Comparison of ENCODE assay signal across 8 cellular contexts in genomic region chr20:56393133-56393472, GRCh38. TPM values are rescaled to one million over a fixed set of nuclear protein-coding genes. Genes with fewer than 3 reads are reported as not detected.
DNase-seq lines count a peak whose midpoint lies in the region; ATAC-seq and TF ChIP-seq lines count a peak whose summit lies in the region.

No MANE protein-coding gene starts in this region.

- DNase-seq in SK-N-SH = peak; percentile 34
- no peak for DNase-seq in RWPE2 (ENCODE audit: low spot score)
- no peak for DNase-seq in glutamatergic neuron
- DNase-seq in substantia nigra (lab: John Stamatoyannopoulos, UW) = no peak
- DNase-seq in NCI-H1930 (lab: John Stamatoyannopoulos, UW) = no peak
- DNase-seq in OCI-M2 (lab: John Stamatoyannopoulos, UW; ENCODE audit: unreplicated experiment) = no peak

- H3K27me3 Mint-ChIP-seq in glutamatergic neuron (ENCODE audit: unreplicated experiment) = no peaks in the 10 kb centered on the region

- peak overlapping the region; percentile 87 for H3K4me2 ChIP-seq in SK-N-SH

- no peak overlapping the region for H3K4me3 Mint-ChIP-seq in glutamatergic neuron (ENCODE audit: unreplicated experiment)

- CTCF ChIA-PET in SK-N-SH (lab: Yijun Ruan, JAX) = interaction anchor here (0.7 to 1.2 kb wide), 2 partner anchors 9 to 28 kb away, joined by 3 to 4 read pairs; no protein-coding TSS in a partner anchor

- H3K4me3 ChIP-seq in SK-N-SH (ENCODE audit: low read depth in 2 of 2, low read length in 1 of 2) (peak overlapping the region; percentile 84 to 98), RWPE2 (ENCODE audit: severe bottlenecking) (peak overlapping the region; percentile 69)

- POLR2A ChIA-PET in SK-N-SH (lab: Yijun Ruan, JAX) = interaction anchor here (1.2 kb wide), 1 partner anchor 34 kb away, joined by 4 read pairs; the partner anchor contains the start of gene FAM210B

- no peak for TF ChIP-seq EP300 in SK-N-SH (IDR thresholded peaks at IDR 0.05; ENCODE audit: borderline replicate concordance in 1 of 2, low read depth in 1 of 2, low read length in 1 of 2)

- H2AFZ ChIP-seq in SK-N-SH (ENCODE audit: low read depth) = peak overlapping the region; percentile 76; the same call in 1 of the 2 replicates

- H3K9me2 ChIP-seq in SK-N-SH = no peaks in the 10 kb centered on the region

- no peak for TF ChIP-seq CTCF in SK-N-SH (IDR thresholded peaks at IDR 0.05)
- TF ChIP-seq CTCF in RWPE2 (IDR thresholded peaks at IDR 0.05; ENCODE audit: poor library complexity, severe bottlenecking) = no peak
- TF ChIP-seq CTCF in glutamatergic neuron (IDR thresholded peaks at IDR 0.05; ENCODE audit: partially characterized antibody, unreplicated experiment) = no peak

- ATAC-seq in SK-N-SH treated with all-trans-retinoic acid at 6 μM for 48 hours = no peak
- ATAC-seq in RWPE2 (ENCODE audit: low read depth) = no peak
- no peak for ATAC-seq in GM18511 (IDR thresholded peaks at IDR 0.05; ENCODE audit: unreplicated experiment)

- peaks cover 8% of the 10 kb centered on the region for H3F3A ChIP-seq in SK-N-SH (replicated peaks; ENCODE audit: insufficient read depth)

- H3K79me2 ChIP-seq in SK-N-SH (ENCODE audit: insufficient read depth) = peaks cover 72% of the 10 kb centered on the region

- peak overlapping the region; percentile 52 for H3K27ac Mint-ChIP-seq in glutamatergic neuron (ENCODE audit: unreplicated experiment)

- H3K36me3 ChIP-seq in SK-N-SH (replicated peaks in 1 of 2; ENCODE audit: control insufficient read depth in 1 of 2, insufficient read depth in 2 of 2, low read length in 1 of 2) (peaks cover 31 to 38% of the 10 kb centered on the region in 2 experiments), RWPE2 (ENCODE audit: low read depth) (peaks cover 73% of the 10 kb centered on the region)

- H3K27me3 ChIP-seq in SK-N-SH (ENCODE audit: insufficient read depth) = no peaks in the 10 kb centered on the region
- H3K27me3 ChIP-seq in RWPE2 (ENCODE audit: insufficient read depth, poor library complexity, severe bottlenecking) = no peaks in the 10 kb centered on the region

- no peaks in the 10 kb centered on the region for H3K9me3 Mint-ChIP-seq in glutamatergic neuron (ENCODE audit: unreplicated experiment)

- TF ChIP-seq RAD21 in SK-N-SH (IDR thresholded peaks at IDR 0.05; ENCODE audit: low read length) = no peak

- H3K4me1 ChIP-seq in SK-N-SH (ENCODE audit: control insufficient read depth in 1 of 2, insufficient read depth in 2 of 2, low read depth in 1 of 2, low read length in 1 of 2) (peaks cover 14 to 18% of the 10 kb centered on the region in 2 experiments; a peak in 2 of 4 replicates), RWPE2 (ENCODE audit: insufficient read depth, poor library complexity, severe bottlenecking) (peaks cover 13% of the 10 kb centered on the region)

- no peaks in the 10 kb centered on the region for H4K20me1 ChIP-seq in SK-N-SH (ENCODE audit: insufficient read depth)

- WGBS in SK-N-SH (ENCODE audit: low lambda C conversion rate) = 0% methylated on average over 6 of the region's 6 CpGs

- peak overlapping the region; percentile 86 for H3K9ac ChIP-seq in SK-N-SH

- H3K9me3 ChIP-seq in SK-N-SH (no peaks in the 10 kb centered on the region), RWPE2 (ENCODE audit: severe bottlenecking) (no peaks in the 10 kb centered on the region)

- H3K4me1 Mint-ChIP-seq in glutamatergic neuron (ENCODE audit: low read depth, unreplicated experiment) = peaks cover 15% of the 10 kb centered on the region

- H3K36me3 Mint-ChIP-seq in glutamatergic neuron (ENCODE audit: unreplicated experiment) = no peaks in the 10 kb centered on the region

- H3K27ac ChIP-seq in SK-N-SH (ENCODE audit: low read depth in 2 of 2, low read length in 1 of 2) (peak overlapping the region; percentile 84 to 96), RWPE2 (ENCODE audit: poor library complexity, severe bottlenecking) (peak overlapping the region; percentile 87), substantia nigra (ENCODE audit: low read depth, low read length, poor library complexity, severe bottlenecking) (peak overlapping the region; percentile 91)

TF ChIP-seq in SK-N-SH, 30 proteins besides CTCF, POLR2A, EP300 and RAD21 (continues in another document):
- TF ChIP-seq RCOR1 (IDR thresholded peaks at IDR 0.05; ENCODE audit: low read length) = no peak
- no peak for TF ChIP-seq JUND (IDR thresholded peaks at IDR 0.05)
- no peak for TF ChIP-seq TAF1 (IDR thresholded peaks at IDR 0.05; ENCODE audit: borderline replicate concordance, low read depth, low read length)
- TF ChIP-seq ELF1 (IDR thresholded peaks at IDR 0.05) = no peak
- no peak for TF ChIP-seq TCF12 (IDR thresholded peaks at IDR 0.05)
- TF ChIP-seq MEF2A (IDR thresholded peaks at IDR 0.05; ENCODE audit: borderline replicate concordance, low read depth) = no peak
- no peak for TF ChIP-seq PBX3 (IDR thresholded peaks at IDR 0.05)
- no peak for TF ChIP-seq FOSL2 (IDR thresholded peaks at IDR 0.05; ENCODE audit: borderline replicate concordance, low read depth)
- TF ChIP-seq NRF1 (IDR thresholded peaks at IDR 0.05; ENCODE audit: low read depth, low read length) = no peak
- TF ChIP-seq NFIC (IDR thresholded peaks at IDR 0.05; ENCODE audit: borderline replicate concordance) = no peak
- no peak for TF ChIP-seq IRF3 (IDR thresholded peaks at IDR 0.05; ENCODE audit: low read depth, low read length)

TF ChIP-seq in SK-N-SH treated with all-trans-retinoic acid at 6 μM for 48 hours, 23 proteins besides CTCF, POLR2A, EP300 and RAD21 (continues in another document):
- TF ChIP-seq ZC3H10 (CRISPR knock-in tag; IDR thresholded peaks at IDR 0.05) (no peak), OSR1 (CRISPR knock-in tag; IDR thresholded peaks at IDR 0.05) (no peak), POU6F1 (CRISPR knock-in tag; IDR thresholded peaks at IDR 0.05; ENCODE audit: borderline replicate concordance, low read depth) (no peak), CREB5 (CRISPR knock-in tag; IDR thresholded peaks at IDR 0.05; ENCODE audit: low read depth) (no peak), ZNF565 (CRISPR knock-in tag; conservative IDR thresholded peaks at IDR 0.05; ENCODE audit: low read depth) (no peak), TOX (CRISPR knock-in tag; IDR thresholded peaks at IDR 0.05; ENCODE audit: borderline replicate concordance) (no peak), ISL1 (CRISPR knock-in tag; IDR thresholded peaks at IDR 0.05) (no peak), ZNF8 (CRISPR knock-in tag; IDR thresholded peaks at IDR 0.05) (no peak)

RNA-seq across cellular contexts. Expression of gene CSTF1, which starts 0.7 kb away (rescaled TPM):
- polyA plus RNA-seq in SK-N-SH (2012; rRNA removed) = 23.4 and 31.2 TPM in 2 replicates
- 23.7 and 25.3 TPM in 2 replicates for polyA plus RNA-seq in SK-N-SH (2012; cell fraction: cytosol; rRNA removed)
- 27.4 and 32.0 TPM in 2 replicates for polyA plus RNA-seq in SK-N-SH (2012; cell fraction: nucleus; rRNA removed)
- total RNA-seq in glutamatergic neuron (ENCODE audit: unreplicated experiment) = 25.6 TPM

RNA-seq across cellular contexts. Expression of gene AURKA, which starts 1.1 kb away (rescaled TPM):
- polyA plus RNA-seq in SK-N-SH (2012; rRNA removed) = 24.6 and 27.6 TPM in 2 replicates
- polyA plus RNA-seq in SK-N-SH (2012; cell fraction: cytosol; rRNA removed) = 27.6 and 29.6 TPM in 2 replicates
- 11.1 and 15.1 TPM in 2 replicates for polyA plus RNA-seq in SK-N-SH (2012; cell fraction: nucleus; rRNA removed)
- total RNA-seq in glutamatergic neuron (ENCODE audit: unreplicated experiment) = 12.4 TPM

RNA-seq across cellular contexts. Expression of gene CASS4, which starts 19.0 kb away (rescaled TPM):
- 0.02 TPM in 1 of 2 replicates, not detected in the other for polyA plus RNA-seq in SK-N-SH (2012; rRNA removed)
- polyA plus RNA-seq in SK-N-SH (2012; cell fraction: cytosol; rRNA removed) = 0.03 TPM in 1 of 2 replicates, not detected in the other
- 0.02 and 0.06 TPM in 2 replicates for polyA plus RNA-seq in SK-N-SH (2012; cell fraction: nucleus; rRNA removed)
- not detected for total RNA-seq in glutamatergic neuron (ENCODE audit: unreplicated experiment)

RNA-seq across cellular contexts. Expression of gene FAM210B, which starts 34.3 kb away (rescaled TPM):
- 34.6 and 44.1 TPM in 2 replicates for polyA plus RNA-seq in SK-N-SH (2012; rRNA removed)
- polyA plus RNA-seq in SK-N-SH (2012; cell fraction: cytosol; rRNA removed) = 53.8 and 56.9 TPM in 2 replicates
- 13.4 and 20.1 TPM in 2 replicates for polyA plus RNA-seq in SK-N-SH (2012; cell fraction: nucleus; rRNA removed)
- 86.1 TPM for total RNA-seq in glutamatergic neuron (ENCODE audit: unreplicated experiment)
